ENCODE assay signal across 10 cellular contexts in genomic region chr12:8648598-8649205, GRCh38. TPM values are rescaled to one million over a fixed set of nuclear protein-coding genes. Genes with fewer than 3 reads are reported as not detected.
DNase-seq lines count a peak whose midpoint lies in the region; ATAC-seq and TF ChIP-seq lines count a peak whose summit lies in the region.
"Had no signal": no experiment of that assay in that cellular context is flagged by ENCODE, and none has a peak within 500 bp of the region (broad histone marks: within the 10 kb centered on the region; RNA-seq: fewer than 3 reads in every experiment).

No MANE protein-coding gene starts in this region.

- peak; percentile 68 for ATAC-seq in GM18909 (IDR thresholded peaks at IDR 0.05; ENCODE audit: poor library complexity, unreplicated experiment)
- peak; percentile 68 for ATAC-seq in HG02938 (IDR thresholded peaks at IDR 0.05; ENCODE audit: unreplicated experiment)
- no peak for ATAC-seq in body of pancreas

- no peak overlapping the region for H3K27ac ChIP-seq in body of pancreas

- no peak for TF ChIP-seq CTCF in body of pancreas (IDR thresholded peaks at IDR 0.05)

- peak; percentile 78 to 86 for DNase-seq in activated CD4-positive, alpha-beta T cell treated with anti-CD3 and anti-CD28 coated beads, Interleukin-2, amount 50 U/mL, for 48 hours
- peak; percentile 40 for DNase-seq in stimulated activated CD4-positive, alpha-beta T cell treated with anti-CD3 and anti-CD28 coated beads, Interleukin-4, amount 100 ng/mL, for 1 hour
- DNase-seq in body of pancreas (no peak), kidney glomerular epithelial cell (lab: John Stamatoyannopoulos, UW) (no peak), NCI-H748 treated with DMSO at 0.1 percent for 48 hours (lab: John Stamatoyannopoulos, UW) (no peak), NCI-H1417 (lab: John Stamatoyannopoulos, UW) (no peak)

- no peak overlapping the region for H3K4me3 ChIP-seq in body of pancreas

- no peak for TF ChIP-seq POLR2A in body of pancreas (IDR thresholded peaks at IDR 0.05)

- H3K27me3 ChIP-seq in body of pancreas: no peaks in the 10 kb centered on the region

- intact Hi-C loops in body of pancreas (cut with DNase I): no loop called here

- H3K9me3 ChIP-seq in body of pancreas: no peaks in the 10 kb centered on the region

- no peaks in the 10 kb centered on the region for H3K4me1 ChIP-seq in body of pancreas

- H3K36me3 ChIP-seq in body of pancreas (replicated peaks in 1 of 2; ENCODE audit: insufficient read depth in 1 of 2, low read depth in 2 of 2): no peaks in the 10 kb centered on the region

- 77 to 78% methylated on average over 8 of the region's 8 CpGs for WGBS in body of pancreas, 2 donors

RNA-seq across cellular contexts. Expression of gene MFAP5, which starts 13.9 kb away (rescaled TPM):
- 10 to 100 TPM; 17.9 to 33.0 TPM for total RNA-seq in body of pancreas

RNA-seq across cellular contexts. Expression of gene AICDA, which starts 36.0 kb away (rescaled TPM):
- not detected for total RNA-seq in body of pancreas
- total RNA-seq: epithelial cell of proximal tubule, pulmonary artery endothelial cell had no signal

RNA-seq across cellular contexts. Expression of gene RIMKLB, which starts 49.1 kb away (rescaled TPM):
- total RNA-seq in body of pancreas: 10 to 100 TPM; 18.1 to 19.5 TPM

Comparison
In these comparisons a context has a peak if more than half of its experiments do, and no peak if none do; other contexts are left out.
1. DNase-seq: peak in activated CD4-positive, alpha-beta T cell treated with anti-CD3 and anti-CD28 coated beads, Interleukin-2, amount 50 U/mL, for 48 hours (2 of 2) and stimulated activated CD4-positive, alpha-beta T cell treated with anti-CD3 and anti-CD28 coated beads, Interleukin-4, amount 100 ng/mL, for 1 hour (single experiment); none in body of pancreas (0 of 4), kidney glomerular epithelial cell (single experiment), NCI-H748 treated with DMSO at 0.1 percent for 48 hours (single experiment) and NCI-H1417 (0 of 3).